ENCODE assay signal across 13 cellular contexts in genomic region chr12:75706786-75707605, GRCh38.
A peak's percentile ranks its signal among the peaks of the same experiment; 100 is the strongest.
DNase-seq lines count a peak whose midpoint lies in the region; ATAC-seq and TF ChIP-seq lines count a peak whose summit lies in the region.
"Had no signal": no experiment of that assay in that cellular context is flagged by ENCODE, and none has a peak within 500 bp of the region (broad histone marks: within the 10 kb centered on the region; RNA-seq: fewer than 3 reads in every experiment).

No MANE protein-coding gene starts in this region.

- TF ChIP-seq POLR2A in transverse colon (IDR thresholded peaks at IDR 0.05) = no peak

- H3K4me3 ChIP-seq in foreskin fibroblast (ENCODE audit: low read depth in 1 of 2, low read length in 2 of 2) = no peak overlapping the region
- no peak overlapping the region for H3K4me3 ChIP-seq in transverse colon
- H3K4me3 ChIP-seq: GM12878 had no signal

- TF ChIP-seq CTCF in foreskin fibroblast (IDR thresholded peaks at IDR 0.05; ENCODE audit: low read depth, low read length) = no peak
- no peak for TF ChIP-seq CTCF in transverse colon (IDR thresholded peaks at IDR 0.05)

- H3K27ac ChIP-seq in transverse colon = peak overlapping the region in 3 of 4 donors; percentile 7 to 33 (median 23)
- H3K27ac ChIP-seq: 22Rv1, KMS-11 had no signal

- in situ Hi-C loops in transverse colon (cut with MboI; ENCODE audit: low pct_ligation_motif_present in 1 of 4, low pct_unique_long_range_greater_than_20kb in 1 of 4, low sequenced_read_pairs in 3 of 4) = no loop called here

- TF ChIP-seq EP300 in transverse colon (IDR thresholded peaks at IDR 0.05; ENCODE audit: low read depth) = no peak

- DNase-seq in DMS 273 (lab: John Stamatoyannopoulos, UW; ENCODE audit: unreplicated experiment) (peak; percentile 27), DMS 273 treated with DMSO at 0.1 percent for 48 hours (lab: John Stamatoyannopoulos, UW) (no peak), SK-N-DZ (ENCODE audit: low spot score) (peak; percentile 39), foreskin fibroblast (peak; percentile 77 to 87), transverse colon (no peak), head of caudate nucleus (no peak)
- no peak for DNase-seq in NK-92 treated with Interleukin-12 subunit alpha and Interleukin-12 subunit beta, amount 100 ng/mL, for 24 hours (lab: John Stamatoyannopoulos, UW)
- DNase-seq: activated T-cell treated with anti-CD3 and anti-CD28 coated beads, Interleukin-2, amount 50 U/mL, for 4 hours; H9 had no signal

- H3K9me3 ChIP-seq in transverse colon = no peaks in the 10 kb centered on the region

- peaks cover 0 to 18% (median 12%) of the 10 kb centered on the region in 4 donors for H3K4me1 ChIP-seq in transverse colon

- no peaks in the 10 kb centered on the region for H3K27me3 ChIP-seq in transverse colon

- 78 to 83% methylated on average over 7 to 8 of the region's 8 CpGs for WGBS in transverse colon (ENCODE audit: low coverage in 1 of 2), 2 donors

- intact Hi-C loops in transverse colon (cut with DNase I; ENCODE audit: low total_unique reads) (no loop called here), head of caudate nucleus (cut with DNase I) (no loop called here)

- ATAC-seq in HG03442 (IDR thresholded peaks at IDR 0.05; ENCODE audit: unreplicated experiment) = no peak
- ATAC-seq: activated T-cell treated with anti-CD3 and anti-CD28 coated beads, Interleukin-2, amount 50 U/mL, for 4 hours; GM12878 had no signal

- no peaks in the 10 kb centered on the region for H3K36me3 ChIP-seq in transverse colon

Comparison
In these comparisons a context has a peak if more than half of its experiments do, and no peak if none do; other contexts are left out.
1. DNase-seq: peak in DMS 273 (single experiment), SK-N-DZ (single experiment) and foreskin fibroblast (2 of 2); none in DMS 273 treated with DMSO at 0.1 percent for 48 hours (single experiment), transverse colon (single experiment), head of caudate nucleus (0 of 42) and NK-92 treated with Interleukin-12 subunit alpha and Interleukin-12 subunit beta, amount 100 ng/mL, for 24 hours (single experiment).